8 cellular contexts compared by ENCODE assay signal in genomic region chr2:98899703-98900078, GRCh38. TPM values are rescaled to one million over a fixed set of nuclear protein-coding genes. Genes with fewer than 3 reads are reported as not detected.
A peak's percentile ranks its signal among the peaks of the same experiment; 100 is the strongest.
DNase-seq lines count a peak whose midpoint lies in the region; ATAC-seq, FAIRE-seq and TF ChIP-seq lines count a peak whose summit lies in the region.
"Not testable (repeated sequence)": the region's sequence is repeated elsewhere in the genome, so short reads cannot be mapped to it uniquely, and the experiment has no call there.
"Had no signal": no experiment of that assay in that cellular context is flagged by ENCODE, and none has a peak within 500 bp of the region (broad histone marks: within the 10 kb centered on the region; RNA-seq: fewer than 3 reads in every experiment).

No MANE protein-coding gene starts in this region.

- intact Hi-C loops in kidney (cut with DNase I); posterior vena cava (cut with DNase I); thyroid gland (cut with DNase I): not testable (repeated sequence)

- H3K9me3 Mint-ChIP-seq in central memory CD8-positive, alpha-beta T cell: not testable (repeated sequence)

- not testable (repeated sequence) for H3K4me3 ChIP-seq in kidney (ENCODE audit: low read length in 2 of 2); thyroid gland (replicated peaks in 1 of 3)

- not testable (repeated sequence) for H3K27ac ChIP-seq in kidney (ENCODE audit: low read depth in 2 of 2, low read length in 2 of 2)
- peak overlapping the region in 2 of 3 donors; percentile 34 to 43 for H3K27ac ChIP-seq in thyroid gland

- H3K9ac ChIP-seq in kidney (ENCODE audit: low read length in 2 of 2): not testable (repeated sequence)

- not testable (repeated sequence) for H3K36me3 Mint-ChIP-seq in central memory CD8-positive, alpha-beta T cell (ENCODE audit: insufficient read depth)

- FAIRE-seq in HTR-8/SVneo (lab: Jason Lieb, UNC) (peak; percentile 62), urothelium cell line (lab: Jason Lieb, UNC) (peak; percentile 5)
- FAIRE-seq in kidney (lab: Jason Lieb, UNC): not testable (repeated sequence)

- not testable (repeated sequence) for ATAC-seq in central memory CD8-positive, alpha-beta T cell (replicated peaks; ENCODE audit: extremely low read depth, poor library complexity, severe bottlenecking)

- H3K4me1 ChIP-seq in kidney (ENCODE audit: control insufficient read depth in 1 of 2, insufficient read depth in 1 of 2, low read depth in 1 of 2, low read length in 2 of 2): not testable (repeated sequence)
- peaks cover 7 to 12% of the 10 kb centered on the region in 2 donors for H3K4me1 ChIP-seq in thyroid gland

- not testable (repeated sequence) for H3K9me3 ChIP-seq in kidney (ENCODE audit: control insufficient read depth in 1 of 2, low read length in 2 of 2); thyroid gland

- H3K36me3 ChIP-seq in kidney (ENCODE audit: control insufficient read depth in 1 of 2, insufficient read depth in 2 of 2, low read length in 2 of 2); thyroid gland: not testable (repeated sequence)

- not testable (repeated sequence) for DNase-seq in HTR-8/SVneo (ENCODE audit: insufficient read length, low spot score); central memory CD8-positive, alpha-beta T cell (ENCODE audit: low spot score in 2 of 2); thyroid gland; urothelium cell line (ENCODE audit: low spot score)
- DNase-seq in kidney (peak; percentile 18), posterior vena cava (ENCODE audit: low spot score) (peak; percentile 54)

- H3K4me3 Mint-ChIP-seq in central memory CD8-positive, alpha-beta T cell: not testable (repeated sequence)

- peak overlapping the region; percentile 13 for H3K27ac Mint-ChIP-seq in central memory CD8-positive, alpha-beta T cell (ENCODE audit: low read depth)

- not testable (repeated sequence) for H3K27me3 Mint-ChIP-seq in central memory CD8-positive, alpha-beta T cell

- 60 to 92% methylated on average over 2 of the region's 2 CpGs for WGBS in thyroid gland, 2 donors

- not testable (repeated sequence) for H3K4me1 Mint-ChIP-seq in central memory CD8-positive, alpha-beta T cell

- TF ChIP-seq CTCF in kidney (IDR thresholded peaks at IDR 0.05; ENCODE audit: borderline replicate concordance, extremely low read depth, insufficient read depth); thyroid gland (IDR thresholded peaks at IDR 0.05): not testable (repeated sequence)

- TF ChIP-seq POLR2A in thyroid gland (IDR thresholded peaks at IDR 0.05): not testable (repeated sequence)

- H3K27me3 ChIP-seq in thyroid gland: not testable (repeated sequence)

RNA-seq across cellular contexts. Expression of gene CRACDL, which starts 36.3 kb away (rescaled TPM):
- total RNA-seq in kidney (14.8 TPM), posterior vena cava (1 to 10 TPM; 3.5 to 6.8 TPM), thyroid gland (10 to 100 TPM in 1 of 4 donors, 1 to 10 TPM in 3; 5.2 to 10.6 (median 8.1) TPM)
- 4.3 TPM for polyA plus RNA-seq in kidney (ENCODE audit: insufficient read depth, low read depth, low replicate concordance)
- total RNA-seq: A673 had no signal
- polyA plus RNA-seq: AG04450 had no signal
